ENCODE assay signal across 22 cellular contexts in the genomic region with DNA sequence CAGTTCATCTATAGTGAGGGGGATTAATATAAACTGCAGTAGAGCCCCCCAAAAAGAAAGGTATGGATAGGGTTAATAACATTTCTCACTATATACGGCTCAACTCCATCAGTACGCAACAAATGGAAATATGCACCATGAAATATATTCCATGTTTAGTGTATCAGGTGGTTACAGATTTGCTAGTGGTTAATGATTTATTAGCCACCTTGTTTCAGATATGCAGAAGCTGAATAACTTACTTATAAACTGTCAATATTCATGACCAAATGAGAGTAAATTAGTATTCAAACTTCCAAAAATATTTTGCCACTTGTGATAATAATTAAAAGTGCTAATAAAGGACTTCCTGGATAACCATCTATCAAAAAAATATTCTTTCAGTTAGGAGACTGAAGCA. TPM values are rescaled to one million over a fixed set of nuclear protein-coding genes. Genes with fewer than 3 reads are reported as not detected.
"Had no signal": no experiment of that assay in that cellular context is flagged by ENCODE, and none has a peak within 500 bp of the region (broad histone marks: within the 10 kb centered on the region; RNA-seq: fewer than 3 reads in every experiment).

No MANE protein-coding gene starts in this region.

- DNase-seq: activated CD4-positive, alpha-beta T cell treated with anti-CD3 and anti-CD28 coated beads, Interleukin-2, amount 10 ng/mL, durations not matched to agents 24 days and 14 days; activated CD4-positive, CD25-positive, alpha-beta regulatory T cell; activated CD8-positive, alpha-beta memory T cell treated with anti-CD3 and anti-CD28 coated beads, Interleukin-2, amount 50 U/mL, for 48 hours; activated gamma-delta T cell; activated naive CD8-positive, alpha-beta T cell treated with anti-CD3 and anti-CD28 coated beads for 36 hours; activated T-cell treated with anti-CD3 and anti-CD28 coated beads, Interleukin-2, amount 50 U/mL, for 72 hours; amygdala; central memory CD4-positive, alpha-beta T cell; colonic mucosa; esophagus squamous epithelium; right lobe of liver; stimulated activated naive CD8-positive, alpha-beta T cell treated with anti-CD3 and anti-CD28 coated beads, Interleukin-15, Interleukin-2, amounts not matched to agents 100 U/mL and 50 U/mL, for 24 hours; trophoblast cell had no signal

- ATAC-seq: activated T-cell treated with anti-CD3 and anti-CD28 coated beads, Interleukin-2, amount 50 U/mL, for 72 hours; right lobe of liver; stimulated activated naive CD8-positive, alpha-beta T cell treated with anti-CD3 and anti-CD28 coated beads, Interleukin-15, Interleukin-2, amounts not matched to agents 100 U/mL and 50 U/mL, for 24 hours had no signal

RNA-seq across cellular contexts. Expression of a gene that starts 14.8 kb away (rescaled TPM):
- total RNA-seq: activated CD4-positive, alpha-beta T cell treated with anti-CD3 and anti-CD28 coated beads, Interleukin-2, amount 10 ng/mL, durations not matched to agents 24 days and 14 days; activated naive CD8-positive, alpha-beta T cell treated with anti-CD3 and anti-CD28 coated beads for 36 hours; activated T-cell treated with anti-CD3 and anti-CD28 coated beads, Interleukin-2, amount 50 U/mL, for 72 hours; colonic mucosa; fibroblast of villous mesenchyme; glomerular endothelial cell; kidney epithelial cell; mesothelial cell of epicardium; myocyte; osteoblast; right lobe of liver; smooth muscle cell had no signal

RNA-seq across cellular contexts. Expression of a gene that starts 58.8 kb away (rescaled TPM):
- total RNA-seq: activated CD4-positive, alpha-beta T cell treated with anti-CD3 and anti-CD28 coated beads, Interleukin-2, amount 10 ng/mL, durations not matched to agents 24 days and 14 days; activated naive CD8-positive, alpha-beta T cell treated with anti-CD3 and anti-CD28 coated beads for 36 hours; activated T-cell treated with anti-CD3 and anti-CD28 coated beads, Interleukin-2, amount 50 U/mL, for 72 hours; colonic mucosa; esophagus squamous epithelium; fibroblast of villous mesenchyme; glomerular endothelial cell; kidney epithelial cell; lung; myocyte; osteoblast; prostate gland; right lobe of liver; smooth muscle cell had no signal
